In the genomic region with DNA sequence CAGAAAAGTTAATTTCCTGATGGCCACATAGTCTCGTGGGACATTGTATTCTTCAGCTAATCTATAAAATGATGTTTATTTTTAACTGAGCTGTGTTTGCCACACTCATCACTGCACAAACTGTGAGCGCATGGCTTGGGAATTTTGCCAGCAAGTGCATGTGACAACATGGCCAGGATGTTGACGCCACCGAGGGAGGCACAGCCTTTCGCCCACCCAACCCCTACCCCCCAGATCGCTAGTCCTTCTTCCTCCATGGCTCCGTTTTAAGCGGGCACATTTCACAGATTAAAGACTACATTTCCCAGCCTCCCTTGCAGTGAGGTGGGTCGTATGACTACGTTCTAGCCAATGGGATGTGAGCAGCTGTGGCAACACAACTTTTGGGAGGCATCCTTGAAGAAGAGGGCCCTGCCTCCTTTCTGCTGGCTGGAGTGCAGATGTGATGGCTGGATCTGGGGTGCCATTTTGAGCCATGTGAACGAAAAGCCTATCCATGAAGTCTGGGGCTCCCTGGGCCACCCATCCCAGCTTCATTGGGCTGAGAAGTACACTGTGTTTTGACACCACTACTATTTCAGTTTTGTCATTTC, we compare ENCODE assay signal across 8 cellular contexts. TPM values are rescaled to one million over a fixed set of nuclear protein-coding genes. Genes with fewer than 3 reads are reported as not detected.
DNase-seq lines count a peak whose midpoint lies in the region; ATAC-seq and TF ChIP-seq lines count a peak whose summit lies in the region.

No MANE protein-coding gene starts in this region.

- no peaks in the 10 kb centered on the region for H3K36me3 ChIP-seq in right lobe of liver

- TF ChIP-seq CTCF in right lobe of liver (IDR thresholded peaks at IDR 0.05): no peak

- peaks cover 0 to 9% of the 10 kb centered on the region in 2 donors for H3K27me3 ChIP-seq in right lobe of liver

- ATAC-seq in right lobe of liver: peak; percentile 46 to 68 (median 55)
- no peak for ATAC-seq in HG03439 (IDR thresholded peaks at IDR 0.05; ENCODE audit: unreplicated experiment)
- no peak for ATAC-seq in GM21737 (IDR thresholded peaks at IDR 0.05; ENCODE audit: unreplicated experiment)
- no peak for ATAC-seq in GM21526 (IDR thresholded peaks at IDR 0.05; ENCODE audit: low FRiP score, unreplicated experiment)

- WGBS in right lobe of liver (ENCODE audit: insufficient coverage, low coverage, low lambda C conversion rate, missing lambda C conversion rate): 12% methylated on average over 8 of the region's 11 CpGs

- peak; percentile 37 for DNase-seq in NCI-H2196 (lab: John Stamatoyannopoulos, UW; ENCODE audit: unreplicated experiment)
- no peak for DNase-seq in NCI-H2196 treated with DMSO at 0.1 percent for 48 hours (lab: John Stamatoyannopoulos, UW; ENCODE audit: unreplicated experiment)
- DNase-seq in NCI-H146 treated with DMSO at 0.1 percent for 48 hours (lab: John Stamatoyannopoulos, UW; ENCODE audit: unreplicated experiment): peak; percentile 47
- DNase-seq in right lobe of liver: peak in 1 of 3 donors; percentile 75

- no peaks in the 10 kb centered on the region for H3K9me3 ChIP-seq in right lobe of liver

- no peak overlapping the region for H3K27ac Mint-ChIP-seq in activated naive CD8-positive, alpha-beta T cell

- H3K4me1 Mint-ChIP-seq in activated naive CD8-positive, alpha-beta T cell (ENCODE audit: low read depth): peaks cover 11% of the 10 kb centered on the region

- H3K36me3 Mint-ChIP-seq in activated naive CD8-positive, alpha-beta T cell: no peaks in the 10 kb centered on the region

- intact Hi-C loops in right lobe of liver (cut with DNase I): no loop called here

- H3K4me3 ChIP-seq in right lobe of liver: peak overlapping the region in 1 of 3 donors; percentile 13

- H3K27ac ChIP-seq in right lobe of liver: peak overlapping the region in 2 of 3 donors; percentile 15 to 34

- no peaks in the 10 kb centered on the region for H3K9me3 Mint-ChIP-seq in activated naive CD8-positive, alpha-beta T cell (ENCODE audit: low read depth)

- H3K4me1 ChIP-seq in right lobe of liver: peaks cover 0 to 8% (median 0%) of the 10 kb centered on the region in 4 donors

- peaks cover 14% of the 10 kb centered on the region for H3K27me3 Mint-ChIP-seq in activated naive CD8-positive, alpha-beta T cell

- no peak for TF ChIP-seq POLR2A in right lobe of liver (IDR thresholded peaks at IDR 0.05)

- H3K4me3 Mint-ChIP-seq in activated naive CD8-positive, alpha-beta T cell: peak overlapping the region; percentile 69

RNA-seq across cellular contexts. Expression of a gene that starts 7.9 kb away (rescaled TPM):
- 1 to 10 TPM in 3 of 6 experiments, under 1 TPM in 3; 0.57 to 2.3 (median 0.98) TPM for total RNA-seq in right lobe of liver

RNA-seq across cellular contexts. Expression of a gene that starts 16.7 kb away (rescaled TPM):
- 1 to 10 TPM; 2.2 to 4.9 (median 3.7) TPM for total RNA-seq in right lobe of liver

RNA-seq across cellular contexts. Expression of a gene that starts 39.1 kb away (rescaled TPM):
- total RNA-seq in right lobe of liver: 10 to 100 TPM; 15.6 to 21.6 (median 20.1) TPM

RNA-seq across cellular contexts. Expression of a gene that starts 43.1 kb away (rescaled TPM):
- total RNA-seq in right lobe of liver: not detected

RNA-seq across cellular contexts. Expression of a gene that starts 53.1 kb away (rescaled TPM):
- 100 to 1,000 TPM in 5 of 6 experiments, 10 to 100 TPM in 1; 88.4 to 274 (median 124) TPM for total RNA-seq in right lobe of liver

Comparison
In these comparisons a context has a peak if more than half of its experiments do, and no peak if none do; other contexts are left out.
1. ATAC-seq: peak in right lobe of liver (4 of 4); none in HG03439 (single experiment), GM21737 (single experiment) and GM21526 (single experiment).